1 cellular context compared by ENCODE assay signal in genomic region chr12:6778571-6779550, GRCh38.
TF ChIP-seq lines count a peak whose summit lies in the region.

No MANE protein-coding gene starts in this region.

TF ChIP-seq in HepG2, 621 proteins besides CTCF, POLR2A, EP300 and RAD21 (continued from another document and continues in another):
- TF ChIP-seq ZNF275 (CRISPR knock-in tag; IDR thresholded peaks at IDR 0.05; ENCODE audit: borderline replicate concordance): no peak
- TF ChIP-seq GABPB1 (CRISPR knock-in tag; IDR thresholded peaks at IDR 0.05): peak; percentile 71
- TF ChIP-seq ZBTB10 (CRISPR knock-in tag; IDR thresholded peaks at IDR 0.05; ENCODE audit: borderline replicate concordance): no peak
- peak; percentile 64 for TF ChIP-seq RXRA (CRISPR knock-in tag; IDR thresholded peaks at IDR 0.05)
- TF ChIP-seq SOX6 (IDR thresholded peaks at IDR 0.05): no peak
- TF ChIP-seq SOX6 (CRISPR knock-in tag; IDR thresholded peaks at IDR 0.05): peak; percentile 72
- no peak for TF ChIP-seq ZNF17 (CRISPR knock-in tag; IDR thresholded peaks at IDR 0.05)
- no peak for TF ChIP-seq USF2 (IDR thresholded peaks at IDR 0.05; ENCODE audit: low read depth, low read length)
- 0 out of 2 replicates have a peak, but pooled peaks have one; percentile 5 for TF ChIP-seq USF2 (CRISPR knock-in tag; IDR thresholded peaks at IDR 0.05; ENCODE audit: borderline replicate concordance)
- no peak for TF ChIP-seq ZNF75D (CRISPR knock-in tag; IDR thresholded peaks at IDR 0.05; ENCODE audit: borderline replicate concordance)
- no peak; the same call in 1 of the 2 replicates for TF ChIP-seq ZNF333 (CRISPR knock-in tag; IDR thresholded peaks at IDR 0.05; ENCODE audit: borderline replicate concordance)
- TF ChIP-seq IKZF1 (IDR thresholded peaks at IDR 0.05): no peak
- TF ChIP-seq MAFK (conservative IDR thresholded peaks at IDR 0.05 in 1 of 2, IDR thresholded peaks at IDR 0.05 in 1 of 2; ENCODE audit: low read length in 2 of 2): no peak
- TF ChIP-seq RFXAP (CRISPR knock-in tag; IDR thresholded peaks at IDR 0.05; ENCODE audit: borderline replicate concordance): no peak
- peak; percentile 65; the same call in 1 of the 2 replicates for TF ChIP-seq RELA (CRISPR knock-in tag; IDR thresholded peaks at IDR 0.05)
- TF ChIP-seq ZNF205 (CRISPR knock-in tag; IDR thresholded peaks at IDR 0.05): peak; percentile 64; the same call in 1 of the 2 replicates
- TF ChIP-seq NFE2 (CRISPR knock-in tag; IDR thresholded peaks at IDR 0.05): no peak
- no peak for TF ChIP-seq ZNF777 (CRISPR knock-in tag; IDR thresholded peaks at IDR 0.05)
- TF ChIP-seq ZNF891 (CRISPR knock-in tag; IDR thresholded peaks at IDR 0.05): no peak; the same call in 1 of the 2 replicates
- no peak; the same call in 1 of the 2 replicates for TF ChIP-seq WIZ (CRISPR knock-in tag; IDR thresholded peaks at IDR 0.05)
- TF ChIP-seq NFE2L1 (CRISPR knock-in tag; IDR thresholded peaks at IDR 0.05; ENCODE audit: borderline replicate concordance): no peak
- peak; percentile 82 for TF ChIP-seq MYC (CRISPR knock-in tag; IDR thresholded peaks at IDR 0.05; ENCODE audit: borderline replicate concordance)
- no peak for TF ChIP-seq EHMT2 (IDR thresholded peaks at IDR 0.05; ENCODE audit: borderline replicate concordance, low read depth, low read length)
- TF ChIP-seq ZFP36L2 (CRISPR knock-in tag; IDR thresholded peaks at IDR 0.05): no peak
- TF ChIP-seq ZNF567 (CRISPR knock-in tag; IDR thresholded peaks at IDR 0.05; ENCODE audit: borderline replicate concordance): 0 out of 2 replicates have a peak, but pooled peaks have one; percentile 24
- no peak; the same call in 1 of the 2 replicates for TF ChIP-seq NCOA1 (CRISPR knock-in tag; IDR thresholded peaks at IDR 0.05)
- no peak for TF ChIP-seq NFIB (CRISPR knock-in tag; IDR thresholded peaks at IDR 0.05; ENCODE audit: borderline replicate concordance)
- TF ChIP-seq ZNF576 (CRISPR knock-in tag; IDR thresholded peaks at IDR 0.05): 0 out of 2 replicates have a peak, but pooled peaks have one; percentile 43
- peak; percentile 69 for TF ChIP-seq UBTF (CRISPR knock-in tag; IDR thresholded peaks at IDR 0.05)
- no peak for TF ChIP-seq NBN (conservative IDR thresholded peaks at IDR 0.05)
- TF ChIP-seq ZNF276 (CRISPR knock-in tag; IDR thresholded peaks at IDR 0.05; ENCODE audit: low read depth): no peak
- no peak; the same call in 1 of the 2 replicates for TF ChIP-seq ZNF766 (CRISPR knock-in tag; IDR thresholded peaks at IDR 0.05; ENCODE audit: borderline replicate concordance)
- peak; percentile 35; the same call in 1 of the 2 replicates for TF ChIP-seq NFKB2 (CRISPR knock-in tag; IDR thresholded peaks at IDR 0.05; ENCODE audit: borderline replicate concordance)
- TF ChIP-seq BRD4 (CRISPR knock-in tag; IDR thresholded peaks at IDR 0.05): 0 out of 2 replicates have a peak, but pooled peaks have one; percentile 76
- TF ChIP-seq RARG (CRISPR knock-in tag; IDR thresholded peaks at IDR 0.05; ENCODE audit: low read depth): no peak
- peak; percentile 84 for TF ChIP-seq TEAD3 (CRISPR knock-in tag; optimal IDR thresholded peaks at IDR 0.05; ENCODE audit: borderline replicate concordance)
- TF ChIP-seq MAZ (IDR thresholded peaks at IDR 0.05; ENCODE audit: borderline replicate concordance, low read depth, low read length): peak; percentile 43; the same call in 1 of the 2 replicates
- no peak for TF ChIP-seq MAZ (CRISPR knock-in tag; IDR thresholded peaks at IDR 0.05; ENCODE audit: low read depth)
- TF ChIP-seq MXI1 (IDR thresholded peaks at IDR 0.05; ENCODE audit: borderline replicate concordance, low read depth, low read length): 0 out of 3 replicates have a peak, but pooled peaks have one; percentile 35
- TF ChIP-seq ONECUT2 (CRISPR knock-in tag; IDR thresholded peaks at IDR 0.05): no peak
- TF ChIP-seq PRDM10 (CRISPR knock-in tag; IDR thresholded peaks at IDR 0.05; ENCODE audit: low read depth): peak; percentile 74; the same call in 1 of the 2 replicates
- TF ChIP-seq RNF219 (CRISPR knock-in tag; IDR thresholded peaks at IDR 0.05): no peak
